In the genomic region with DNA sequence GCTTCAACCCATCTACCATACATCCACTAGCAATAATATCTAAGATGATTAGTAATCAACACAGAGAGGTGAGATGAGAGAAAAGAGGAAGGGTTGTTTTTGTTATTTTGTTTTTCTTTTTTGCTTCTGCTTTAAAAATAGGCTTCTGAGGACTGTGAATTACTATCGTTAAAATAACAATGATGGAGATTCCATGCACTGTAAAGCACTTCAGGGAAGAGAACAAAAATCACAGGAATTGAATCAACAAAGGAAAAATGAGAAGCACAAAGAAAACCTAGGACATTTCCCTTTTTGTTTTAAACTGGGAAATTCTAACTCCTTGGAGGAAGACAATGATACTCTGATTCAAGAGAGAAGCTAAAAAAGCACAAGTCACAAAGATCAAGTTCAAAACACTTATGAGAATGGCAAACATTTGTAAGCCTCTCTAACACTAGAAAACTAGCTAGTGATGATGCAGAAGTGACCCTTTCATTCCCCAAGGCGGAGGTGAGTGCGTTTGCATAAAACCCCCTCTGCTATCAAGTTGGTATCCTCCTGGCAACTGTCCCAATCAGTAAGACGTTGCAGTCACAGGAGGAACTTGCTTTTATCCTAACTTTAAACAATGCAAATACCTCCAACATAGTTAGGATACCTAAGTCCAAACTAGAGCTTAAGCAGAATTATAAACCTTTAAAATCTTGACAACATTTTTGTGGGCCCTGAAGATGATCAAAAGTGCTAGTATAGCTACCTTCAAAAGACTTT, we compare ENCODE assay signal across 1 cellular context.
A peak's percentile ranks its signal among the peaks of the same experiment; 100 is the strongest.
TF ChIP-seq lines count a peak whose summit lies in the region.

No MANE protein-coding gene starts in this region.

TF ChIP-seq in H1, 55 proteins besides CTCF, POLR2A, EP300 and RAD21 (continued from another document):
- TF ChIP-seq, protein P1, sequence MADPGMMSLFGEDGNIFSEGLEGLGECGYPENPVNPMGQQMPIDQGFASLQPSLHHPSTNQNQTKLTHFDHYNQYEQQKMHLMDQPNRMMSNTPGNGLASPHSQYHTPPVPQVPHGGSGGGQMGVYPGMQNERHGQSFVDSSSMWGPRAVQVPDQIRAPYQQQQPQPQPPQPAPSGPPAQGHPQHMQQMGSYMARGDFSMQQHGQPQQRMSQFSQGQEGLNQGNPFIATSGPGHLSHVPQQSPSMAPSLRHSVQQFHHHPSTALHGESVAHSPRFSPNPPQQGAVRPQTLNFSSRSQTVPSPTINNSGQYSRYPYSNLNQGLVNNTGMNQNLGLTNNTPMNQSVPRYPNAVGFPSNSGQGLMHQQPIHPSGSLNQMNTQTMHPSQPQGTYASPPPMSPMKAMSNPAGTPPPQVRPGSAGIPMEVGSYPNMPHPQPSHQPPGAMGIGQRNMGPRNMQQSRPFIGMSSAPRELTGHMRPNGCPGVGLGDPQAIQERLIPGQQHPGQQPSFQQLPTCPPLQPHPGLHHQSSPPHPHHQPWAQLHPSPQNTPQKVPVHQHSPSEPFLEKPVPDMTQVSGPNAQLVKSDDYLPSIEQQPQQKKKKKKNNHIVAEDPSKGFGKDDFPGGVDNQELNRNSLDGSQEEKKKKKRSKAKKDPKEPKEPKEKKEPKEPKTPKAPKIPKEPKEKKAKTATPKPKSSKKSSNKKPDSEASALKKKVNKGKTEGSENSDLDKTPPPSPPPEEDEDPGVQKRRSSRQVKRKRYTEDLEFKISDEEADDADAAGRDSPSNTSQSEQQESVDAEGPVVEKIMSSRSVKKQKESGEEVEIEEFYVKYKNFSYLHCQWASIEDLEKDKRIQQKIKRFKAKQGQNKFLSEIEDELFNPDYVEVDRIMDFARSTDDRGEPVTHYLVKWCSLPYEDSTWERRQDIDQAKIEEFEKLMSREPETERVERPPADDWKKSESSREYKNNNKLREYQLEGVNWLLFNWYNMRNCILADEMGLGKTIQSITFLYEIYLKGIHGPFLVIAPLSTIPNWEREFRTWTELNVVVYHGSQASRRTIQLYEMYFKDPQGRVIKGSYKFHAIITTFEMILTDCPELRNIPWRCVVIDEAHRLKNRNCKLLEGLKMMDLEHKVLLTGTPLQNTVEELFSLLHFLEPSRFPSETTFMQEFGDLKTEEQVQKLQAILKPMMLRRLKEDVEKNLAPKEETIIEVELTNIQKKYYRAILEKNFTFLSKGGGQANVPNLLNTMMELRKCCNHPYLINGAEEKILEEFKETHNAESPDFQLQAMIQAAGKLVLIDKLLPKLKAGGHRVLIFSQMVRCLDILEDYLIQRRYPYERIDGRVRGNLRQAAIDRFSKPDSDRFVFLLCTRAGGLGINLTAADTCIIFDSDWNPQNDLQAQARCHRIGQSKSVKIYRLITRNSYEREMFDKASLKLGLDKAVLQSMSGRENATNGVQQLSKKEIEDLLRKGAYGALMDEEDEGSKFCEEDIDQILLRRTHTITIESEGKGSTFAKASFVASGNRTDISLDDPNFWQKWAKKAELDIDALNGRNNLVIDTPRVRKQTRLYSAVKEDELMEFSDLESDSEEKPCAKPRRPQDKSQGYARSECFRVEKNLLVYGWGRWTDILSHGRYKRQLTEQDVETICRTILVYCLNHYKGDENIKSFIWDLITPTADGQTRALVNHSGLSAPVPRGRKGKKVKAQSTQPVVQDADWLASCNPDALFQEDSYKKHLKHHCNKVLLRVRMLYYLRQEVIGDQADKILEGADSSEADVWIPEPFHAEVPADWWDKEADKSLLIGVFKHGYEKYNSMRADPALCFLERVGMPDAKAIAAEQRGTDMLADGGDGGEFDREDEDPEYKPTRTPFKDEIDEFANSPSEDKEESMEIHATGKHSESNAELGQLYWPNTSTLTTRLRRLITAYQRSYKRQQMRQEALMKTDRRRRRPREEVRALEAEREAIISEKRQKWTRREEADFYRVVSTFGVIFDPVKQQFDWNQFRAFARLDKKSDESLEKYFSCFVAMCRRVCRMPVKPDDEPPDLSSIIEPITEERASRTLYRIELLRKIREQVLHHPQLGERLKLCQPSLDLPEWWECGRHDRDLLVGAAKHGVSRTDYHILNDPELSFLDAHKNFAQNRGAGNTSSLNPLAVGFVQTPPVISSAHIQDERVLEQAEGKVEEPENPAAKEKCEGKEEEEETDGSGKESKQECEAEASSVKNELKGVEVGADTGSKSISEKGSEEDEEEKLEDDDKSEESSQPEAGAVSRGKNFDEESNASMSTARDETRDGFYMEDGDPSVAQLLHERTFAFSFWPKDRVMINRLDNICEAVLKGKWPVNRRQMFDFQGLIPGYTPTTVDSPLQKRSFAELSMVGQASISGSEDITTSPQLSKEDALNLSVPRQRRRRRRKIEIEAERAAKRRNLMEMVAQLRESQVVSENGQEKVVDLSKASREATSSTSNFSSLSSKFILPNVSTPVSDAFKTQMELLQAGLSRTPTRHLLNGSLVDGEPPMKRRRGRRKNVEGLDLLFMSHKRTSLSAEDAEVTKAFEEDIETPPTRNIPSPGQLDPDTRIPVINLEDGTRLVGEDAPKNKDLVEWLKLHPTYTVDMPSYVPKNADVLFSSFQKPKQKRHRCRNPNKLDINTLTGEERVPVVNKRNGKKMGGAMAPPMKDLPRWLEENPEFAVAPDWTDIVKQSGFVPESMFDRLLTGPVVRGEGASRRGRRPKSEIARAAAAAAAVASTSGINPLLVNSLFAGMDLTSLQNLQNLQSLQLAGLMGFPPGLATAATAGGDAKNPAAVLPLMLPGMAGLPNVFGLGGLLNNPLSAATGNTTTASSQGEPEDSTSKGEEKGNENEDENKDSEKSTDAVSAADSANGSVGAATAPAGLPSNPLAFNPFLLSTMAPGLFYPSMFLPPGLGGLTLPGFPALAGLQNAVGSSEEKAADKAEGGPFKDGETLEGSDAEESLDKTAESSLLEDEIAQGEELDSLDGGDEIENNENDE (IDR thresholded peaks at IDR 0.05; ENCODE audit: insufficient replicate concordance, low read length) = peak; percentile 96
- no peak for TF ChIP-seq RXRA (IDR thresholded peaks at IDR 0.05; ENCODE audit: insufficient read depth, low read depth, low read length)
- TF ChIP-seq SP1 (IDR thresholded peaks at IDR 0.05; ENCODE audit: low read depth, low read length) = 0 out of 2 replicates have a peak, but pooled peaks have one; percentile 20
- TF ChIP-seq SP2 (IDR thresholded peaks at IDR 0.05; ENCODE audit: low read length) = no peak
- no peak for TF ChIP-seq CHD2 (IDR thresholded peaks at IDR 0.05; ENCODE audit: low read length)
- TF ChIP-seq MAFK (IDR thresholded peaks at IDR 0.05; ENCODE audit: low read depth, low read length) = no peak
- TF ChIP-seq SUZ12 (IDR thresholded peaks at IDR 0.05; ENCODE audit: low read length) = no peak
- peak; percentile 53 for TF ChIP-seq POLR2AphosphoS5 (IDR thresholded peaks at IDR 0.05; ENCODE audit: low read depth, low read length)
- TF ChIP-seq, protein P2, sequence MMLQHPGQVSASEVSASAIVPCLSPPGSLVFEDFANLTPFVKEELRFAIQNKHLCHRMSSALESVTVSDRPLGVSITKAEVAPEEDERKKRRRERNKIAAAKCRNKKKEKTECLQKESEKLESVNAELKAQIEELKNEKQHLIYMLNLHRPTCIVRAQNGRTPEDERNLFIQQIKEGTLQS (IDR thresholded peaks at IDR 0.05; ENCODE audit: insufficient read depth, low read depth, low read length) = no peak
- peak; percentile 75 for TF ChIP-seq TEAD4 (IDR thresholded peaks at IDR 0.05; ENCODE audit: low read depth, low read length)
- TF ChIP-seq, protein P3, sequence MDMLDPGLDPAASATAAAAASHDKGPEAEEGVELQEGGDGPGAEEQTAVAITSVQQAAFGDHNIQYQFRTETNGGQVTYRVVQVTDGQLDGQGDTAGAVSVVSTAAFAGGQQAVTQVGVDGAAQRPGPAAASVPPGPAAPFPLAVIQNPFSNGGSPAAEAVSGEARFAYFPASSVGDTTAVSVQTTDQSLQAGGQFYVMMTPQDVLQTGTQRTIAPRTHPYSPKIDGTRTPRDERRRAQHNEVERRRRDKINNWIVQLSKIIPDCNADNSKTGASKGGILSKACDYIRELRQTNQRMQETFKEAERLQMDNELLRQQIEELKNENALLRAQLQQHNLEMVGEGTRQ (IDR thresholded peaks at IDR 0.05; ENCODE audit: low read length) = no peak
- TF ChIP-seq ZNF274 (IDR thresholded peaks at IDR 0.05; ENCODE audit: borderline replicate concordance, extremely low read depth, low read length) = no peak
- peak; percentile 88 for TF ChIP-seq JUND (IDR thresholded peaks at IDR 0.05; ENCODE audit: low read length)
- no peak for TF ChIP-seq HDAC6 (IDR thresholded peaks at IDR 0.05; ENCODE audit: low read depth, low read length)
